Comparison of ENCODE assay signal across 3 cellular contexts in genomic region chr4:18292411-18292810, GRCh38.
"Had no signal": no experiment of that assay in that cellular context is flagged by ENCODE, and none has a peak within 500 bp of the region (broad histone marks: within the 10 kb centered on the region; RNA-seq: fewer than 3 reads in every experiment).

No MANE protein-coding gene starts in this region.

- DNase-seq: GDM1, GF-D8 had no signal

- H3K4me3 ChIP-seq: GM12878 had no signal
